1 cellular context compared by ENCODE assay signal in genomic region chr5:39448504-39449128, GRCh38.
TF ChIP-seq lines count a peak whose summit lies in the region.

No MANE protein-coding gene starts in this region.

TF ChIP-seq in WTC11, 78 proteins besides CTCF, POLR2A, EP300 and RAD21 (continued from another document):
- TF ChIP-seq ATF2 (CRISPR knock-in tag; IDR thresholded peaks at IDR 0.05; ENCODE audit: borderline replicate concordance, low read depth) = no peak
